In the genomic region with DNA sequence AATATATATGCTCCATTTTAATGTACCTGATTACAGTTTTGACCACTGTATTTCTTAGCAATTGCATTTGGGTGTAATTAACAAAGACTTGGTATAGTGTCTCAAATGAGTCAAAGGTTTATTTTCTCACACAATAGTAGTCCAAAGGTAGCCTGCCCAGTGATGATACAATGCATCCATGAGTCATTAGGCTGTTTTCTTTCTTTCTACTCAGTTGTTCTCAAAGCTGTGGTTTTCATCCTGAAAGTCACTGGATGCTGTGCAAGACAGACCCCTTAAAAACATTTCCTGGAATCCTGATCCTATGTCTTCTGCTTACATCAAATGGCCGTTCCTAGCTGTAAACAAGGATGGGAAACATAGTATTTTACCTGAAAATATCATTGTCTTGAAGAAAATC, we compare ENCODE assay signal across 21 cellular contexts.
DNase-seq lines count a peak whose midpoint lies in the region; ATAC-seq, FAIRE-seq and TF ChIP-seq lines count a peak whose summit lies in the region.
"Had no signal": no experiment of that assay in that cellular context is flagged by ENCODE, and none has a peak within 500 bp of the region (broad histone marks: within the 10 kb centered on the region; RNA-seq: fewer than 3 reads in every experiment).

No MANE protein-coding gene starts in this region.

- H3K9me3 Mint-ChIP-seq in astrocyte (ENCODE audit: unreplicated experiment) = no peaks in the 10 kb centered on the region

- intact Hi-C loops in pancreas (cut with DNase I) = no loop called here

- H3K36me3 ChIP-seq in astrocyte (ENCODE audit: insufficient read depth, low read length) (no peaks in the 10 kb centered on the region), hepatocyte (replicated peaks; ENCODE audit: insufficient read depth, low read depth) (no peaks in the 10 kb centered on the region), pancreas (no peaks in the 10 kb centered on the region)
- H3K36me3 ChIP-seq: upper lobe of left lung had no signal

- H3K4me3 Mint-ChIP-seq in astrocyte (ENCODE audit: unreplicated experiment) = no peak overlapping the region

- H3K27ac ChIP-seq in astrocyte (ENCODE audit: low read depth, low read length) (peak overlapping the region; percentile 70), hepatocyte (peak overlapping the region; percentile 59), pancreas (no peak overlapping the region)
- H3K27ac ChIP-seq: upper lobe of left lung had no signal

- TF ChIP-seq CTCF in astrocyte (IDR thresholded peaks at IDR 0.05; ENCODE audit: insufficient read depth, low read depth, low read length) (no peak), hepatocyte (IDR thresholded peaks at IDR 0.05; ENCODE audit: poor library complexity) (no peak), pancreas (IDR thresholded peaks at IDR 0.05) (no peak)

- H3K9me3 ChIP-seq in astrocyte (ENCODE audit: insufficient read depth, low read depth, low read length) = no peaks in the 10 kb centered on the region
- H3K9me3 ChIP-seq in hepatocyte (ENCODE audit: low read depth) = no peaks in the 10 kb centered on the region
- no peaks in the 10 kb centered on the region for H3K9me3 ChIP-seq in pancreas
- H3K9me3 ChIP-seq: upper lobe of left lung had no signal

- no peaks in the 10 kb centered on the region for H3K36me3 Mint-ChIP-seq in astrocyte (ENCODE audit: low read depth, unreplicated experiment)

- H3K27me3 Mint-ChIP-seq in astrocyte (ENCODE audit: low read depth, unreplicated experiment) = no peaks in the 10 kb centered on the region

- H3K4me2 ChIP-seq in astrocyte (ENCODE audit: low read length) (peak overlapping the region; percentile 68), hepatocyte (no peak overlapping the region)

- peak; percentile 45 for FAIRE-seq in astrocyte (lab: Jason Lieb, UNC)
- no peak for FAIRE-seq in pancreas (lab: Jason Lieb, UNC)
- FAIRE-seq: A204.1, colon, G401.6, TTC549 had no signal

- H3K4me1 ChIP-seq in astrocyte (ENCODE audit: insufficient read depth, low read length) (peaks cover 14% of the 10 kb centered on the region), hepatocyte (ENCODE audit: insufficient read depth) (no peaks in the 10 kb centered on the region), pancreas (no peaks in the 10 kb centered on the region)
- H3K4me1 ChIP-seq: upper lobe of left lung had no signal

- no peaks in the 10 kb centered on the region for H3K27me3 ChIP-seq in astrocyte (ENCODE audit: insufficient read depth, low read length)
- H3K27me3 ChIP-seq in hepatocyte = no peaks in the 10 kb centered on the region
- H3K27me3 ChIP-seq in pancreas = no peaks in the 10 kb centered on the region
- H3K27me3 ChIP-seq: upper lobe of left lung had no signal

- peaks cover 11% of the 10 kb centered on the region for H3K4me1 Mint-ChIP-seq in astrocyte (ENCODE audit: low read depth, unreplicated experiment)

- peak overlapping the region; percentile 63 for H3K27ac Mint-ChIP-seq in astrocyte (ENCODE audit: unreplicated experiment)

- H3K4me3 ChIP-seq in astrocyte (ENCODE audit: insufficient read depth, low read depth, low read length) (peak overlapping the region; percentile 9), hepatocyte (no peak overlapping the region), pancreas (no peak overlapping the region)
- H3K4me3 ChIP-seq: upper lobe of left lung had no signal

- 93% methylated on average over 1 of the region's 1 CpG for WGBS in hepatocyte (ENCODE audit: low lambda C conversion rate, missing lambda C conversion rate)
- WGBS in pancreas, 2 donors = 83% methylated on average over 1 of the region's 1 CpG

- no peaks in the 10 kb centered on the region for H4K20me1 ChIP-seq in astrocyte (ENCODE audit: insufficient read depth, low read length)
- H4K20me1 ChIP-seq in hepatocyte (ENCODE audit: insufficient read depth, poor library complexity, severe bottlenecking) = no peaks in the 10 kb centered on the region

- ATAC-seq in HG03571 (IDR thresholded peaks at IDR 0.05; ENCODE audit: unreplicated experiment) (no peak), HG03039 (IDR thresholded peaks at IDR 0.05; ENCODE audit: unreplicated experiment) (no peak), pancreas (no peak)
- ATAC-seq: left lobe of liver had no signal

- H3K9ac ChIP-seq in astrocyte (ENCODE audit: low read length) = peak overlapping the region; percentile 51

- H3K79me2 ChIP-seq in astrocyte (ENCODE audit: insufficient read depth, low read length) = no peaks in the 10 kb centered on the region
- H3K79me2 ChIP-seq in hepatocyte = no peaks in the 10 kb centered on the region

- H3K9me2 ChIP-seq in hepatocyte (replicated peaks; ENCODE audit: insufficient read depth) = no peaks in the 10 kb centered on the region

- H2AFZ ChIP-seq in astrocyte (ENCODE audit: low read depth, low read length) (peak overlapping the region; percentile 67), hepatocyte (no peak overlapping the region)

- DNase-seq in A172 (ENCODE audit: low spot score) (peak; percentile 79), HT-29 (ENCODE audit: low spot score) (peak; percentile 39), astrocyte (ENCODE audit: low read depth) (peak; percentile 83), hepatocyte (ENCODE audit: low spot score) (peak; percentile 13), pancreas (no peak)
- DNase-seq in activated CD8-positive, alpha-beta memory T cell treated with anti-CD3 and anti-CD28 coated beads, Interleukin-2, amount 50 U/mL, for 4 hours = no peak
- DNase-seq: activated CD4-positive, alpha-beta T cell treated with anti-CD3 and anti-CD28 coated beads, Interleukin-2, amount 50 U/mL, for 48 hours; activated T-cell treated with anti-CD3 and anti-CD28 coated beads, Interleukin-2, amount 50 U/mL, for 48 hours; KBM-7; NCI-H1417; NCI-H2227 treated with DMSO at 0.1 percent for 48 hours; stimulated activated CD4-positive, alpha-beta T cell treated with anti-CD3 and anti-CD28 coated beads, Interleukin-12 subunit alpha, Interleukin-12 subunit beta, amount 100 ng/mL, for 4 hours; stimulated activated naive CD4-positive, alpha-beta T cell treated with Interleukin-2 at 50 U/mL for 16 hours had no signal

Comparison
In these comparisons a context has a peak if more than half of its experiments do, and no peak if none do; other contexts are left out.
1. DNase-seq: peak in A172 (single experiment), HT-29 (single experiment), astrocyte (single experiment) and hepatocyte (single experiment); none in activated CD8-positive, alpha-beta memory T cell treated with anti-CD3 and anti-CD28 coated beads, Interleukin-2, amount 50 U/mL, for 4 hours (single experiment) and pancreas (0 of 6).
2. H3K27ac ChIP-seq: peak in astrocyte (single experiment) and hepatocyte (single experiment); none in pancreas (0 of 4).